ENCODE assay signal across 9 cellular contexts in the genomic region with DNA sequence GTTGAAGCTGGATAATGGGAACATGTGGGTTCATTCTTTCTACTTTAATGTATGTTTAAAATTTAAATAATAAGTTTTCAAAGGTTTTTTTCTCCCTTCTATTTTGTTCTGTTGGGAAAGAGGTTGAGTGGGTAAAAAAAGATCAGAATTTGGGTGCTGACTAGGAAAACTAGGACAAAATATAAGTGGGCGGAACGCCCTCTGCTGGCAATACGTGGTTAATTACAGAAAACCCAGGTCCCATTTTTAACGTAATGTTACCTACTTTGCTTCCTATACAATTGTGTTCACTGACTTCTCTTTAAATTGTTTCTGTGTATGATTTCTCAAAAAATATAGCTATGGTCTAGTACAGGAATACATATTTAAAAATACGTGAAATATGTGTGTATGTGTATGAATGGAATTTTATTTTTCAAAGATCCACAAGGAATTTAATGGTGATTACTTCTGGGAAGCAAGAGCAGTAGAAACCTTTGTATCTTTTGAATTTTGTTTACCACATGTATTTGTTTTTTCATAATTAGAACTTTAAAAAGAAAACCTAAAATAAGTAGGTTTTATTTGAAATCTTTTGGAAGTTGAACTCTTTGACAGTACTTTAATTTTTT. TPM values are rescaled to one million over a fixed set of nuclear protein-coding genes. Genes with fewer than 3 reads are reported as not detected.
DNase-seq lines count a peak whose midpoint lies in the region; ATAC-seq and TF ChIP-seq lines count a peak whose summit lies in the region.
"Had no signal": no experiment of that assay in that cellular context is flagged by ENCODE, and none has a peak within 500 bp of the region (broad histone marks: within the 10 kb centered on the region; RNA-seq: fewer than 3 reads in every experiment).

No MANE protein-coding gene starts in this region.

- TF ChIP-seq CTCF in HFF-Myc (IDR thresholded peaks at IDR 0.05; ENCODE audit: low read depth, low read length, missing control alignments) (peak; percentile 70), RWPE1 (conservative IDR thresholded peaks at IDR 0.05; ENCODE audit: low read depth) (peak; percentile 80), psoas muscle (IDR thresholded peaks at IDR 0.05) (peak; percentile 77)

- H3K27me3 Mint-ChIP-seq in CD8-positive, alpha-beta memory T cell: no peaks in the 10 kb centered on the region

- H3K27ac ChIP-seq in CD8-positive, alpha-beta memory T cell (ENCODE audit: low read depth, low read length): no peak overlapping the region
- H3K27ac ChIP-seq in RWPE1 (no peak overlapping the region), psoas muscle (no peak overlapping the region)
- H3K27ac ChIP-seq: SK-N-MC had no signal

- peak in 2 of 4 donors; percentile 50 to 79 for ATAC-seq in psoas muscle
- ATAC-seq in HG03342 (IDR thresholded peaks at IDR 0.05; ENCODE audit: unreplicated experiment): no peak
- ATAC-seq in GM21723 (IDR thresholded peaks at IDR 0.05; ENCODE audit: unreplicated experiment): no peak

- peaks cover 21% of the 10 kb centered on the region for H3K36me3 ChIP-seq in CD8-positive, alpha-beta memory T cell (ENCODE audit: insufficient read depth, low read length)
- peaks cover 8 to 85% of the 10 kb centered on the region in 2 donors for H3K36me3 ChIP-seq in psoas muscle (ENCODE audit: insufficient read depth in 1 of 2, low read depth in 1 of 2)

- peak; percentile 25 to 69 (median 50) for DNase-seq in CD8-positive, alpha-beta memory T cell
- DNase-seq in HFF-Myc (ENCODE audit: extremely low read depth, low read depth): no peak
- DNase-seq in RWPE1 (ENCODE audit: low spot score): peak; percentile 51
- DNase-seq in activated naive CD4-positive, alpha-beta T cell (lab: John Stamatoyannopoulos, UW): peak in 3 of 4 experiments; percentile 10 to 42 (median 20)
- DNase-seq in glomerular visceral epithelial cell (ENCODE audit: extremely low spot score): peak; percentile 62
- peak; percentile 29 to 63 for DNase-seq in psoas muscle

- whole genome bisulfite sequencing in psoas muscle, 3 donors: 12 to 14% (median 12%) methylated on average over 5 of the region's 5 CpGs

- POLR2A ChIA-PET in CD8-positive, alpha-beta memory T cell (lab: Charles Lee): interaction anchor here (1.5 kb wide), 1 partner anchor 63 kb away, joined by 5 read pairs; no protein-coding TSS in a partner anchor
- POLR2A ChIA-PET in RWPE1 (lab: Yijun Ruan, JAX; ENCODE audit: low non-redundant PET): no interaction called here

- H3K9me3 Mint-ChIP-seq in CD8-positive, alpha-beta memory T cell: no peaks in the 10 kb centered on the region

- peak overlapping the region in 4 of 8 donors; percentile 33 to 81 (median 70) for H3K27ac Mint-ChIP-seq in CD8-positive, alpha-beta memory T cell

- intact Hi-C loops in psoas muscle (cut with DNase I): loop anchor here (2.0 to 5.0 kb wide), 2 partner anchors 62 kb away; a partner anchor contains a TSS

- CTCF ChIA-PET in CD8-positive, alpha-beta memory T cell (lab: Charles Lee): interaction anchor here (0.7 to 6.8 kb wide), 14 partner anchors 8 to 95 kb away, joined by 3 to 105 read pairs (median 4); a partner anchor contains a TSS
- CTCF ChIA-PET in RWPE1 (lab: Yijun Ruan, JAX): interaction anchor here (0.6 to 2.0 kb wide), 13 partner anchors 9 to 1587 kb away, joined by 3 to 12 read pairs (median 3); a partner anchor contains a TSS

- H3K27me3 ChIP-seq in CD8-positive, alpha-beta memory T cell (ENCODE audit: insufficient read depth, low read length, poor library complexity, severe bottlenecking): no peaks in the 10 kb centered on the region
- no peaks in the 10 kb centered on the region for H3K27me3 ChIP-seq in psoas muscle (ENCODE audit: insufficient read depth in 3 of 3, low read length in 2 of 3)

- H3K36me3 Mint-ChIP-seq in CD8-positive, alpha-beta memory T cell: peaks cover 0 to 63% (median 10%) of the 10 kb centered on the region in 3 donors

- H3K4me3 Mint-ChIP-seq in CD8-positive, alpha-beta memory T cell: no peak overlapping the region

- no peak overlapping the region for H3K4me3 ChIP-seq in CD8-positive, alpha-beta memory T cell (ENCODE audit: low read length)
- no peak overlapping the region for H3K4me3 ChIP-seq in HFF-Myc (replicated peaks; ENCODE audit: low read depth, low read length)
- no peak overlapping the region for H3K4me3 ChIP-seq in psoas muscle
- H3K4me3 ChIP-seq: SK-N-MC had no signal

- H3K4me1 ChIP-seq in CD8-positive, alpha-beta memory T cell (ENCODE audit: insufficient read depth, low read length): peaks cover 13% of the 10 kb centered on the region
- H3K4me1 ChIP-seq in psoas muscle: peaks cover 19% of the 10 kb centered on the region

- H3K4me1 Mint-ChIP-seq in CD8-positive, alpha-beta memory T cell: peaks cover 35 to 43% (median 38%) of the 10 kb centered on the region in 3 donors

- H3K9me3 ChIP-seq in CD8-positive, alpha-beta memory T cell (ENCODE audit: low read length): no peaks in the 10 kb centered on the region
- H3K9me3 ChIP-seq in psoas muscle: no peaks in the 10 kb centered on the region

RNA-seq across cellular contexts. Expression of a gene that starts 8.7 kb away (rescaled TPM):
- total RNA-seq in CD8-positive, alpha-beta memory T cell: 10 to 100 TPM; 33.2 to 35.8 TPM
- 24.9 TPM for polyA plus RNA-seq in CD8-positive, alpha-beta memory T cell
- total RNA-seq in psoas muscle: 10 to 100 TPM; 12.2 to 17.1 (median 15.0) TPM
- polyA plus RNA-seq in psoas muscle: 10 to 100 TPM in 1 of 3 donors, 1 to 10 TPM in 2; 7.0 to 10.7 (median 8.1) TPM

RNA-seq across cellular contexts. Expression of a gene that starts 8.8 kb away (rescaled TPM):
- 10 to 100 TPM; 13.1 to 13.7 TPM for total RNA-seq in CD8-positive, alpha-beta memory T cell
- polyA plus RNA-seq in CD8-positive, alpha-beta memory T cell: 4.7 TPM
- 10 to 100 TPM in 3 of 4 donors, 1 to 10 TPM in 1; 8.9 to 18.1 (median 11.8) TPM for total RNA-seq in psoas muscle
- 10 to 100 TPM in 2 of 3 donors, 1 to 10 TPM in 1; 8.2 to 10.8 (median 10.2) TPM for polyA plus RNA-seq in psoas muscle

RNA-seq across cellular contexts. Expression of a gene that starts 48.9 kb away (rescaled TPM):
- total RNA-seq in CD8-positive, alpha-beta memory T cell: 1 to 10 TPM; 1.7 TPM
- polyA plus RNA-seq in CD8-positive, alpha-beta memory T cell: 0.85 TPM
- 1 to 10 TPM; 1.1 to 3.2 (median 2.3) TPM for total RNA-seq in psoas muscle
- polyA plus RNA-seq in psoas muscle: 1 to 10 TPM in 2 of 3 donors, under 1 TPM in 1; 0.69 to 4.6 (median 3.7) TPM
